ENCODE assay signal across 1 cellular context in the genomic region with DNA sequence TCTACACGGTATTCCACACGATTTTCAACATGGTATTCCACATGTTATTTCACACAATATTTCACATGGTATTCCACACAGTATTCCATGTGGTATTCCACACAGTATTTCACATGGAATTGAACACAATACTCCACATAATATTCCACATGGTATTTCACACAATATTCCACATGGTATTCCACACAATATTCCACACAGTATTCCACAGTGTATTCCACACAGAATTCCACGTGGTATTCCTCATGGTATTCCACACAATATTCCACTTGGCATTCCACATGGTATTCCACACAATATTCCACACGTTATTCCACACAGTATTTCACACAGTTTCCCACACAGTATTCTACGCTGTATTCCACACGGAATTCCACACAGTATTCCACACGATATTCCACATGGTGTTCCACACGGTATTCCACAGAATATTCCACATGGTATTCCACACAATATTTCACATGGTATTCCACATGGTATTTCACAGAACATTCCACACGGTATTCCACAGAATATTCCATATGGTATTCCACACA.
TF ChIP-seq lines count a peak whose summit lies in the region.

No MANE protein-coding gene starts in this region.

TF ChIP-seq in HepG2, 621 proteins besides CTCF, POLR2A, EP300 and RAD21:
- TF ChIP-seq, protein P1, sequence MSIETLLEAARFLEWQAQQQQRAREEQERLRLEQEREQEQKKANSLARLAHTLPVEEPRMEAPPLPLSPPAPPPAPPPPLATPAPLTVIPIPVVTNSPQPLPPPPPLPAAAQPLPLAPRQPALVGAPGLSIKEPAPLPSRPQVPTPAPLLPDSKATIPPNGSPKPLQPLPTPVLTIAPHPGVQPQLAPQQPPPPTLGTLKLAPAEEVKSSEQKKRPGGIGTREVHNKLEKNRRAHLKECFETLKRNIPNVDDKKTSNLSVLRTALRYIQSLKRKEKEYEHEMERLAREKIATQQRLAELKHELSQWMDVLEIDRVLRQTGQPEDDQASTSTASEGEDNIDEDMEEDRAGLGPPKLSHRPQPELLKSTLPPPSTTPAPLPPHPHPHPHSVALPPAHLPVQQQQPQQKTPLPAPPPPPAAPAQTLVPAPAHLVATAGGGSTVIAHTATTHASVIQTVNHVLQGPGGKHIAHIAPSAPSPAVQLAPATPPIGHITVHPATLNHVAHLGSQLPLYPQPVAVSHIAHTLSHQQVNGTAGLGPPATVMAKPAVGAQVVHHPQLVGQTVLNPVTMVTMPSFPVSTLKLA (IDR thresholded peaks at IDR 0.05): peak; percentile 81
- TF ChIP-seq MED13 (CRISPR knock-in tag; IDR thresholded peaks at IDR 0.05): no peak
